ENCODE assay signal across 22 cellular contexts in genomic region chr10:34470307-34470706, GRCh38.
DNase-seq lines count a peak whose midpoint lies in the region; ATAC-seq, FAIRE-seq and TF ChIP-seq lines count a peak whose summit lies in the region.
"Had no signal": no experiment of that assay in that cellular context is flagged by ENCODE, and none has a peak within 500 bp of the region (broad histone marks: within the 10 kb centered on the region; RNA-seq: fewer than 3 reads in every experiment).

No MANE protein-coding gene starts in this region.

- TF ChIP-seq CTCF in C4-2B (conservative IDR thresholded peaks at IDR 0.05) (no peak), WTC11 (IDR thresholded peaks at IDR 0.05) (no peak), HepG2 (CRISPR knock-in tag; IDR thresholded peaks at IDR 0.05) (no peak), nephron progenitor cell (IDR thresholded peaks at IDR 0.05) (no peak), Calu3 (IDR thresholded peaks at IDR 0.05; ENCODE audit: unreplicated experiment) (no peak), stomach (IDR thresholded peaks at IDR 0.05) (no peak), prostate gland (IDR thresholded peaks at IDR 0.05) (no peak)

- no peak for ATAC-seq in WTC11
- ATAC-seq in HepG2, result peak; percentile 76
- ATAC-seq: CD8-positive, alpha-beta T cell; GM12878; HCT116 had no signal

- FAIRE-seq in HepG2 (lab: Jason Lieb, UNC), result no peak
- FAIRE-seq: D721Med, GM12878, GM19239 had no signal

- H3K9me3 ChIP-seq in HepG2 (ENCODE audit: low read length) (no peaks in the 10 kb centered on the region), stomach (no peaks in the 10 kb centered on the region), prostate gland (no peaks in the 10 kb centered on the region)
- H3K9me3 ChIP-seq: Caco-2 had no signal

- TF ChIP-seq POLR2A in HepG2 (IDR thresholded peaks at IDR 0.05; ENCODE audit: insufficient read depth in 1 of 2, low read depth in 2 of 2, low read length in 2 of 2) (no peak), stomach (IDR thresholded peaks at IDR 0.05) (no peak), prostate gland (IDR thresholded peaks at IDR 0.05) (no peak)

- no peaks in the 10 kb centered on the region for H4K20me1 ChIP-seq in HepG2 (ENCODE audit: insufficient read depth, low read length)

- 0 out of 2 replicates have a peak overlapping the region, but pooled peaks have one; percentile 83 for H3K27ac Mint-ChIP-seq in WTC11
- H3K27ac Mint-ChIP-seq in nephron progenitor cell, result peak overlapping the region; percentile 52
- H3K27ac Mint-ChIP-seq in Calu3 (ENCODE audit: unreplicated experiment), result no peak overlapping the region
- H3K27ac Mint-ChIP-seq: CD4-positive, CD25-positive, alpha-beta regulatory T cell; CD8-positive, alpha-beta T cell; H9 had no signal

- peaks cover 4% of the 10 kb centered on the region for H3K4me1 Mint-ChIP-seq in WTC11
- peaks cover 5% of the 10 kb centered on the region for H3K4me1 Mint-ChIP-seq in nephron progenitor cell
- H3K4me1 Mint-ChIP-seq in Calu3 (ENCODE audit: low read depth, unreplicated experiment), result no peaks in the 10 kb centered on the region
- H3K4me1 Mint-ChIP-seq: CD4-positive, CD25-positive, alpha-beta regulatory T cell had no signal

- H3K27ac ChIP-seq in C4-2B, result peak overlapping the region; percentile 67
- no peak overlapping the region for H3K27ac ChIP-seq in HepG2 (ENCODE audit: extremely low read length, insufficient read depth, low read length)
- H3K27ac ChIP-seq in stomach, result no peak overlapping the region
- H3K27ac ChIP-seq in prostate gland, result peak overlapping the region in 1 of 2 donors; percentile 41
- H3K27ac ChIP-seq: GM23248 had no signal

- H3K79me2 ChIP-seq in HepG2 (ENCODE audit: insufficient read depth, low read length), result no peaks in the 10 kb centered on the region

- TF ChIP-seq EP300 in HepG2 (IDR thresholded peaks at IDR 0.05; ENCODE audit: low read depth in 2 of 2, low read length in 2 of 2) (no peak), HepG2 (CRISPR knock-in tag; IDR thresholded peaks at IDR 0.05; ENCODE audit: borderline replicate concordance) (no peak), stomach (IDR thresholded peaks at IDR 0.05) (no peak)

- TF ChIP-seq RAD21 in HepG2 (CRISPR knock-in tag; IDR thresholded peaks at IDR 0.05), result no peak

- CTCF ChIA-PET in WTC11 (lab: Charles Lee), result no interaction called here
- CTCF ChIA-PET in HepG2 (lab: Yijun Ruan, JAX; ENCODE audit: low intra/inter-chr PET ratio, low total read pairs), result no interaction called here
- CTCF ChIA-PET in Calu3 (lab: Charles Lee), result no interaction called here

- no peaks in the 10 kb centered on the region; a peak in 1 of 5 replicates for H3K27me3 ChIP-seq in HepG2 (ENCODE audit: control insufficient read depth in 1 of 2, insufficient read depth in 2 of 2, low read length in 2 of 2)
- no peaks in the 10 kb centered on the region for H3K27me3 ChIP-seq in stomach
- no peaks in the 10 kb centered on the region for H3K27me3 ChIP-seq in prostate gland (replicated peaks; ENCODE audit: insufficient read depth)

- peaks cover 32% of the 10 kb centered on the region for H3K4me1 ChIP-seq in HepG2 (ENCODE audit: insufficient read depth, low read length)
- peaks cover 0 to 12% (median 0%) of the 10 kb centered on the region in 4 donors for H3K4me1 ChIP-seq in stomach
- peaks cover 6% of the 10 kb centered on the region for H3K4me1 ChIP-seq in prostate gland (replicated peaks)
- H3K4me1 ChIP-seq: Caco-2 had no signal

- H3K4me3 ChIP-seq in HepG2 (replicated peaks in 1 of 3; ENCODE audit: insufficient read depth in 1 of 3, low read depth in 2 of 3, low read length in 3 of 3) (no peak overlapping the region), stomach (no peak overlapping the region), prostate gland (no peak overlapping the region)
- H3K4me3 ChIP-seq: GM12878, GM23248 had no signal

- POLR2A ChIA-PET in WTC11 (lab: Charles Lee), result no interaction called here
- POLR2A ChIA-PET in HepG2 (lab: Yijun Ruan, JAX), result no interaction called here

- H3K27me3 Mint-ChIP-seq in WTC11 (ENCODE audit: low read depth) (no peaks in the 10 kb centered on the region), nephron progenitor cell (ENCODE audit: low read depth, poor library complexity) (no peaks in the 10 kb centered on the region), Calu3 (ENCODE audit: unreplicated experiment) (no peaks in the 10 kb centered on the region)
- H3K27me3 Mint-ChIP-seq: CD4-positive, CD25-positive, alpha-beta regulatory T cell had no signal

- BruUV-seq in HepG2 (replicated peaks; lab: Mats Ljungman, UMichigan), result no TSS peak
- no TSS peak for BruUV-seq in Calu3 (replicated peaks; lab: Mats Ljungman, UMichigan)

- in situ Hi-C loops in HepG2 (cut with HindIII; ENCODE audit: extremely low pct_ligation_motif_present, low pct_unique_long_range_greater_than_20kb), result no loop called here

- H3K9ac ChIP-seq in HepG2 (ENCODE audit: insufficient read depth, low read depth, low read length), result no peak overlapping the region
- H3K9ac ChIP-seq: GM23248 had no signal

- H3K4me3 Mint-ChIP-seq in WTC11, result no peak overlapping the region
- H3K4me3 Mint-ChIP-seq in nephron progenitor cell, result no peak overlapping the region
- H3K4me3 Mint-ChIP-seq in Calu3 (ENCODE audit: low read depth, unreplicated experiment), result no peak overlapping the region
- H3K4me3 Mint-ChIP-seq: CD4-positive, CD25-positive, alpha-beta regulatory T cell; CD8-positive, alpha-beta T cell; H9 had no signal

- H3K36me3 ChIP-seq in HepG2 (replicated peaks in 1 of 2; ENCODE audit: control insufficient read depth in 1 of 2, insufficient read depth in 2 of 2, low read length in 2 of 2) (peaks cover 5 to 17% of the 10 kb centered on the region in 2 experiments; a peak in 3 of 5 replicates), stomach (peaks cover 0 to 7% (median 3%) of the 10 kb centered on the region in 4 donors), prostate gland (no peaks in the 10 kb centered on the region)

- H3K9me3 Mint-ChIP-seq in WTC11, result no peaks in the 10 kb centered on the region
- H3K9me3 Mint-ChIP-seq in nephron progenitor cell, result no peaks in the 10 kb centered on the region
- H3K9me3 Mint-ChIP-seq in Calu3 (ENCODE audit: low read depth, unreplicated experiment), result no peaks in the 10 kb centered on the region
- H3K9me3 Mint-ChIP-seq: CD8-positive, alpha-beta T cell; H9 had no signal

- WGBS in HepG2 (ENCODE audit: low lambda C conversion rate), result 62% methylated on average over 5 of the region's 5 CpGs
- WGBS in stomach, 5 donors, result 93 to 96% (median 96%) methylated on average over 5 of the region's 5 CpGs
- 94% methylated on average over 5 of the region's 5 CpGs for WGBS in prostate gland

- H2AFZ ChIP-seq in HepG2 (ENCODE audit: low read length), result no peak overlapping the region
- H2AFZ ChIP-seq: GM23248 had no signal

- no peak overlapping the region for H3K4me2 ChIP-seq in HepG2 (ENCODE audit: low read depth, low read length)

- intact Hi-C loops in HepG2 (cut with micrococcal nuclease; ENCODE audit: unreplicated experiment) (no loop called here), Calu3 (cut with micrococcal nuclease; ENCODE audit: unreplicated experiment) (no loop called here), stomach (cut with DNase I; ENCODE audit: low total_unique reads) (no loop called here), prostate gland (cut with DNase I) (no loop called here)

- DNase-seq in WTC11 (ENCODE audit: low spot score) (no peak), HepG2 (ENCODE audit: low spot score) (peak; percentile 47), nephron progenitor cell (no peak), Calu3 (no peak), stomach (no peak), prostate gland (ENCODE audit: low spot score) (no peak)
- DNase-seq: 8988T; C1 segment of cervical spinal cord; Caco-2; CD4-positive, CD25-positive, alpha-beta regulatory T cell; CD8-positive, alpha-beta T cell; DMS 273 treated with DMSO at 0.1 percent for 48 hours; DMS79; EL; GDM1; GM23248; H9 had no signal

- peaks cover 2% of the 10 kb centered on the region for H3K36me3 Mint-ChIP-seq in WTC11
- peaks cover 23% of the 10 kb centered on the region for H3K36me3 Mint-ChIP-seq in nephron progenitor cell (ENCODE audit: low read depth)
- H3K36me3 Mint-ChIP-seq in Calu3 (ENCODE audit: insufficient read depth, unreplicated experiment), result no peaks in the 10 kb centered on the region
- H3K36me3 Mint-ChIP-seq: CD4-positive, CD25-positive, alpha-beta regulatory T cell; CD8-positive, alpha-beta T cell had no signal

TF ChIP-seq in WTC11, 78 proteins besides CTCF, POLR2A, EP300 and RAD21 (continues in another document):
- no peak for TF ChIP-seq MLX (CRISPR knock-in tag; IDR thresholded peaks at IDR 0.05)

TF ChIP-seq in HepG2, 621 proteins besides CTCF, POLR2A, EP300 and RAD21 (continues in another document):
- TF ChIP-seq CCDC6 (CRISPR knock-in tag; IDR thresholded peaks at IDR 0.05), result no peak
- TF ChIP-seq CENPT (CRISPR knock-in tag; IDR thresholded peaks at IDR 0.05; ENCODE audit: low read depth), result no peak
- TF ChIP-seq HNF4A (CRISPR knock-in tag; IDR thresholded peaks at IDR 0.05), result peak; percentile 72
- no peak for TF ChIP-seq KAT8 (CRISPR knock-in tag; IDR thresholded peaks at IDR 0.05)
- TF ChIP-seq TP53 (CRISPR knock-in tag; conservative IDR thresholded peaks at IDR 0.05), result no peak
- no peak for TF ChIP-seq ZNF468 (CRISPR knock-in tag; IDR thresholded peaks at IDR 0.05)
- TF ChIP-seq BHLHE40 (IDR thresholded peaks at IDR 0.05; ENCODE audit: low read length), result no peak
